Comparison of ENCODE assay signal across 9 cellular contexts in the genomic region with DNA sequence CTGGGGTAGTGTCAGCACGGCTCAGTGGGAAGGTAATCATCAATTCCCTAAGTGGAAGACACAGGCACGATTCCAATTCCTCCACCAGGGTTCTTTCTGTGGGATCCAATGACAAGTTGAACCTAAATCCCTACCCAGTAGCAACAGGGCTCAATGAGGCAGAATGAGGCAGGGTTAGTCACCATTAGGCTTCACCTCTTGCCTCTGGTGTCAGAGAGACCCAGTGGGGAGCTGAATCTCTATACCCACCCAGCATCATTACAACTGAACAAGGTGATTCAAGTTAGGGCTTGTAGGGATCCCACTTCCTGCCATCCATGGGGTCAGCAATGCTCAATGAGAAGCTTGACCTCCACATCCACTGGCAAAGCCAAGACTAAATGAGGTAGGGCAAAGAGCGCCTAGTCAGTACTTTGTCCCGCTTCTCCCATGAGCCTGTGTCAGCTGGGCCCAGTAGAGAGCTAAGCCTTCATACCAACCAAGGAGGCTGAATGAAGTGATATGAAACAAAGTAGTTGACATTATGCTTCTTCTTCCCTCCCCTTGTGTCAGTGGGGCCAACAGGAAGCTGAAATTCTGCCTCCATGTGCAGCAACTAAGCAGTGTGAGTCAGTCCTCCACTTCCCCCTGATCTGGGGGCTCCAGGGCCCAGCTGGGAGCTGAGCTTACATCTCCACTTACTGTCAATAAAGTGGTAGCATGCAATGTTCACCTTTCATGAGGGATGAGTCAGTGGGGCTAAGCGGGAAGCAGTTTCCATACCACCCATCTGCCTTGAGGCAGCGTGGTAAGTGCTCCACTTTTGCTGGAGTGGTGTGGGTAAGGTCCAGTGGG. TPM values are rescaled to one million over a fixed set of nuclear protein-coding genes. Genes with fewer than 3 reads are reported as not detected.
DNase-seq lines count a peak whose midpoint lies in the region; ATAC-seq and FAIRE-seq lines count a peak whose summit lies in the region.
"Had no signal": no experiment of that assay in that cellular context is flagged by ENCODE, and none has a peak within 500 bp of the region (broad histone marks: within the 10 kb centered on the region; RNA-seq: fewer than 3 reads in every experiment).

No MANE protein-coding gene starts in this region.

- FAIRE-seq in frontal cortex (lab: Jason Lieb, UNC), result no peak
- FAIRE-seq: urothelium cell line had no signal

- no peaks in the 10 kb centered on the region for H3K9me3 ChIP-seq in iPS-18a (ENCODE audit: control insufficient read depth, low read depth, low read length)

- H3K4me3 ChIP-seq in iPS-18a (ENCODE audit: low read length), result peak overlapping the region; percentile 59

- H3K9ac ChIP-seq in iPS-18a (ENCODE audit: low read length), result no peak overlapping the region

- H3K27ac ChIP-seq in iPS-18a (ENCODE audit: low read length), result no peak overlapping the region

- peaks cover 6% of the 10 kb centered on the region for H3K4me1 ChIP-seq in iPS-18a (ENCODE audit: control insufficient read depth, low read depth, low read length)

- DNase-seq in ACHN (peak; percentile 44), HT1080 (ENCODE audit: low read depth) (peak; percentile 50), midbrain (lab: John Stamatoyannopoulos, UW) (no peak), frontal cortex (ENCODE audit: low spot score in 2 of 2) (no peak)
- peak; percentile 49 for DNase-seq in activated CD8-positive, alpha-beta memory T cell treated with anti-CD3 and anti-CD28 coated beads, Interleukin-2, amount 50 U/mL, for 48 hours

- no peaks in the 10 kb centered on the region for H3K36me3 ChIP-seq in iPS-18a (ENCODE audit: control insufficient read depth, low read depth, low read length)

- no peaks in the 10 kb centered on the region for H3K27me3 ChIP-seq in iPS-18a (ENCODE audit: control insufficient read depth, insufficient read depth, low read length)

- ATAC-seq in HG03135 (IDR thresholded peaks at IDR 0.05; ENCODE audit: unreplicated experiment) (no peak), GM18502 (IDR thresholded peaks at IDR 0.05; ENCODE audit: poor library complexity, unreplicated experiment) (no peak)

- in situ Hi-C loops in ACHN (cut with HindIII; ENCODE audit: low pct_ligation_motif_present, low pct_unique_long_range_greater_than_20kb, low sequenced_read_pairs), result no loop called here

RNA-seq across cellular contexts. Expression of a gene that starts 36.4 kb away (rescaled TPM):
- 6.3 and 8.1 TPM in 2 replicates for total RNA-seq in HT1080 (2014; rRNA removed; shearing (Covaris generic))
- 7.1 and 7.2 TPM in 2 replicates for polyA plus RNA-seq in HT1080 (2015; cell fraction: cytosol; rRNA removed)
- 7.7 and 11.0 TPM in 2 replicates for polyA plus RNA-seq in HT1080 (2015; cell fraction: nucleus; rRNA removed)
- total RNA-seq in frontal cortex, result 20.4 TPM

RNA-seq across cellular contexts. Expression of a gene that starts 51.2 kb away (rescaled TPM):
- not detected in 2 replicates for total RNA-seq in HT1080 (2014; rRNA removed; shearing (Covaris generic))
- not detected in 2 replicates for polyA plus RNA-seq in HT1080 (2015; cell fraction: cytosol; rRNA removed)
- polyA plus RNA-seq in HT1080 (2015; cell fraction: nucleus; rRNA removed), result 0.17 and 0.70 TPM in 2 replicates
- 1.6 TPM for total RNA-seq in frontal cortex

RNA-seq across cellular contexts. Expression of a gene that starts 51.4 kb away (rescaled TPM):
- total RNA-seq in HT1080 (2014; rRNA removed; shearing (Covaris generic)), result not detected in 2 replicates
- polyA plus RNA-seq in HT1080 (2015; cell fraction: cytosol; rRNA removed), result not detected in 2 replicates
- polyA plus RNA-seq in HT1080 (2015; cell fraction: nucleus; rRNA removed), result not detected in 2 replicates
- not detected for total RNA-seq in frontal cortex

Comparison
In these comparisons a context has a peak if more than half of its experiments do, and no peak if none do; other contexts are left out.
1. DNase-seq: peak in ACHN (single experiment), HT1080 (single experiment) and activated CD8-positive, alpha-beta memory T cell treated with anti-CD3 and anti-CD28 coated beads, Interleukin-2, amount 50 U/mL, for 48 hours (single experiment); none in midbrain (single experiment) and frontal cortex (0 of 2).